In the genomic region with DNA sequence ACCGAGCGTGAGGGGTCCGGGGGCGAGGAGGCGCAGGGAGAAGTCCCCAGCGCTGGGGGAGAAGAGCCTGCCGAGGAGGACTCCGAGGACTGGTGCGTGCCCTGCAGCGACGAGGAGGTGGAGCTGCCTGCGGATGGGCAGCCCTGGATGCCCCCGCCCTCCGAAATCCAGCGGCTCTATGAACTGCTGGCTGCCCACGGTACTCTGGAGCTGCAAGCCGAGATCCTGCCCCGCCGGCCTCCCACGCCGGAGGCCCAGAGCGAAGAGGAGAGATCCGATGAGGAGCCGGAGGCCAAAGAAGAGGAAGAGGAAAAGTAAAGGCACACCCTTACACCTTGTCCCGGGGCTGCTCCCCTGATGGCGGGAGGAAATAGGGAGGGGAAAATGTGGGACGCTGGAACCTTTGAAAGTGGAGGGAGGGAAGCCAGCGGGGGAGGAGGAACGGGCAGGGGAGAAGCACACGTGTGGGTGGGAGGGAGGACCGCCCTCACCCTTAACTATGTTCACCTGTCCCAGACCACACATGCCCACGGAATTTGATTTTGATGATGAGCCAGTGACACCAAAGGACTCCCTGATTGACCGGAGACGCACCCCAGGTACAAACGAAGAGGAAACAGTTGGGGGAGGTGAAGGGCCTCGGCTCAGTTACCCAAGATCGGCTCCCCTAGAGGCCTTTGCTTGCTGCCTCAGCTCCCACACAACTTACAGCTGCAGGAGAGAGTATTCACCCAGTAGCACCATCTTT, we compare ENCODE assay signal across 8 cellular contexts. TPM values are rescaled to one million over a fixed set of nuclear protein-coding genes. Genes with fewer than 3 reads are reported as not detected.
DNase-seq lines count a peak whose midpoint lies in the region; ATAC-seq, FAIRE-seq and TF ChIP-seq lines count a peak whose summit lies in the region.

No MANE protein-coding gene starts in this region.

- H3K27ac ChIP-seq in CD8-positive, alpha-beta memory T cell (ENCODE audit: low read depth, low read length) = peak overlapping the region; percentile 89
- peak overlapping the region; percentile 75 for H3K27ac ChIP-seq in HUES64 (ENCODE audit: low read depth, low read length)
- H3K27ac ChIP-seq in SK-N-MC = peak overlapping the region; percentile 96
- peak overlapping the region; percentile 83 for H3K27ac ChIP-seq in iPS-20b (ENCODE audit: low read length)
- peak overlapping the region; percentile 80 to 96 for H3K27ac ChIP-seq in small intestine (ENCODE audit: low read depth in 1 of 2, low read length in 1 of 2)

- H3K9ac ChIP-seq in HUES64 (ENCODE audit: low read depth, low read length) (peak overlapping the region; percentile 78), SK-N-MC (ENCODE audit: insufficient read length) (peak overlapping the region; percentile 87), iPS-20b (ENCODE audit: low read depth, low read length) (peak overlapping the region; percentile 95)

- POLR2A ChIA-PET in CD8-positive, alpha-beta memory T cell (lab: Charles Lee) = interaction anchor here (0.8 to 2.7 kb wide), 9 partner anchors 9 to 115 kb away, joined by 3 to 59 read pairs (median 5); partner anchors contain the start of genes KIF22 and MAZ

- peaks cover 59% of the 10 kb centered on the region for H3K4me1 ChIP-seq in CD8-positive, alpha-beta memory T cell (ENCODE audit: insufficient read depth, low read length)
- H3K4me1 ChIP-seq in HUES64 (ENCODE audit: insufficient read depth, low read length) = peaks cover 18% of the 10 kb centered on the region; the same call in 1 of the 2 replicates
- H3K4me1 ChIP-seq in iPS-20b (ENCODE audit: insufficient read depth, low read length) = peaks cover 10% of the 10 kb centered on the region; the same call in 1 of the 2 replicates
- H3K4me1 ChIP-seq in small intestine (ENCODE audit: control insufficient read depth in 2 of 2, insufficient read depth in 1 of 2, low read depth in 1 of 2, low read length in 1 of 2) = peaks cover under 1 to 7% of the 10 kb centered on the region in 2 donors

- no peaks in the 10 kb centered on the region for H3K9me3 ChIP-seq in CD8-positive, alpha-beta memory T cell (ENCODE audit: low read length)
- no peaks in the 10 kb centered on the region for H3K9me3 ChIP-seq in HUES64 (ENCODE audit: insufficient read depth, low read depth, low read length)
- no peaks in the 10 kb centered on the region for H3K9me3 ChIP-seq in SK-N-MC (ENCODE audit: low read depth, low read length)
- no peaks in the 10 kb centered on the region for H3K9me3 ChIP-seq in iPS-20b (ENCODE audit: insufficient read depth, low read depth, low read length)
- no peaks in the 10 kb centered on the region for H3K9me3 ChIP-seq in small intestine (ENCODE audit: control insufficient read depth, low read depth)

- CTCF ChIA-PET in CD8-positive, alpha-beta memory T cell (lab: Charles Lee) = interaction anchor here (0.7 to 8.7 kb wide), 14 partner anchors 9 to 157 kb away, joined by 3 to 92 read pairs (median 8); partner anchors contain the start of genes KIF22, MAZ and TAOK2

- H3K4me3 ChIP-seq in CD8-positive, alpha-beta memory T cell (ENCODE audit: low read length) = peak overlapping the region; percentile 94
- H3K4me3 ChIP-seq in HUES64 (ENCODE audit: low read length) (peak overlapping the region; percentile 82), SK-N-MC (peak overlapping the region; percentile 91), astrocyte of the spinal cord (ENCODE audit: low read depth, low read length) (peak overlapping the region; percentile 81), iPS-20b (ENCODE audit: low read length) (peak overlapping the region; percentile 98), small intestine (ENCODE audit: low read depth in 1 of 2, low read length in 2 of 2) (peak overlapping the region; percentile 58 to 62)

- H3K4me3 Mint-ChIP-seq in CD8-positive, alpha-beta memory T cell = peak overlapping the region; percentile 89 to 99 (median 93)

- H3K4me1 Mint-ChIP-seq in CD8-positive, alpha-beta memory T cell = peaks cover 55 to 78% (median 64%) of the 10 kb centered on the region in 3 donors

- peak in 4 of 5 donors; percentile 33 to 69 (median 44) for DNase-seq in CD8-positive, alpha-beta memory T cell
- DNase-seq in SK-N-MC (ENCODE audit: low read depth, low spot score) (no peak), astrocyte of the spinal cord (ENCODE audit: low read depth, low spot score) (peak; percentile 64), small intestine (peak; percentile 78)
- no peak for DNase-seq in effector CD4-positive, alpha-beta T cell

- peak; percentile 20 for TF ChIP-seq CTCF in astrocyte of the spinal cord (IDR thresholded peaks at IDR 0.05; ENCODE audit: low read depth, low read length)

- WGBS in HUES64 = 2% methylated on average over 34 of the region's 37 CpGs
- WGBS in small intestine, 3 donors = 0 to 1% (median 1%) methylated on average over 36 to 37 of the region's 37 CpGs

- no peak for FAIRE-seq in small intestine (lab: Jason Lieb, UNC)

- H3K36me3 Mint-ChIP-seq in CD8-positive, alpha-beta memory T cell = peaks cover 0 to 40% (median 6%) of the 10 kb centered on the region in 3 donors

- H3K27me3 Mint-ChIP-seq in CD8-positive, alpha-beta memory T cell = peaks cover 0 to 2% of the 10 kb centered on the region in 2 donors

- in situ Hi-C loops in astrocyte of the spinal cord (cut with HindIII; ENCODE audit: low sequenced_read_pairs) = no loop called here

- H3K27me3 ChIP-seq in CD8-positive, alpha-beta memory T cell (ENCODE audit: insufficient read depth, low read length, poor library complexity, severe bottlenecking) = no peaks in the 10 kb centered on the region
- no peaks in the 10 kb centered on the region for H3K27me3 ChIP-seq in HUES64 (ENCODE audit: insufficient read depth, low read length)
- no peaks in the 10 kb centered on the region for H3K27me3 ChIP-seq in iPS-20b (ENCODE audit: insufficient read depth, low read length)
- no peaks in the 10 kb centered on the region for H3K27me3 ChIP-seq in small intestine (ENCODE audit: control insufficient read depth in 2 of 2, insufficient read depth in 2 of 2, low read length in 2 of 2)

- peaks cover 15% of the 10 kb centered on the region for H3K36me3 ChIP-seq in CD8-positive, alpha-beta memory T cell (ENCODE audit: insufficient read depth, low read length)
- peaks cover 33% of the 10 kb centered on the region for H3K36me3 ChIP-seq in HUES64 (ENCODE audit: insufficient read depth, low read length)
- peaks cover 28% of the 10 kb centered on the region for H3K36me3 ChIP-seq in SK-N-MC (ENCODE audit: insufficient read depth, low read length)
- peaks cover 33% of the 10 kb centered on the region for H3K36me3 ChIP-seq in iPS-20b (ENCODE audit: insufficient read depth, low read depth, low read length)
- peaks cover 0 to 2% of the 10 kb centered on the region in 2 donors for H3K36me3 ChIP-seq in small intestine (ENCODE audit: control insufficient read depth in 2 of 2, insufficient read depth in 2 of 2, low read length in 2 of 2)

- ATAC-seq in GM19397 (IDR thresholded peaks at IDR 0.05; ENCODE audit: unreplicated experiment) = peak; percentile 3

- peak overlapping the region; percentile 88 to 99 (median 97) for H3K27ac Mint-ChIP-seq in CD8-positive, alpha-beta memory T cell

- no peaks in the 10 kb centered on the region for H3K9me3 Mint-ChIP-seq in CD8-positive, alpha-beta memory T cell

RNA-seq across cellular contexts. Expression of gene PAGR1, which starts 0.9 kb away (rescaled TPM):
- 10 to 100 TPM; 41.9 to 44.3 TPM for total RNA-seq in CD8-positive, alpha-beta memory T cell
- polyA plus RNA-seq in CD8-positive, alpha-beta memory T cell = 53.1 TPM
- polyA plus RNA-seq in HUES64 (2013, experiment 1 of 2) = 52.5 TPM
- 49.5 TPM for polyA plus RNA-seq in HUES64 (2013, experiment 2 of 2)
- 10 to 100 TPM; 36.9 to 46.0 (median 45.9) TPM for polyA plus RNA-seq in small intestine

RNA-seq across cellular contexts. Expression of gene MVP, which starts 3.4 kb away (rescaled TPM):
- total RNA-seq in CD8-positive, alpha-beta memory T cell = 10 to 100 TPM; 54.5 to 55.4 TPM
- polyA plus RNA-seq in CD8-positive, alpha-beta memory T cell = 155 TPM
- 0.80 TPM for polyA plus RNA-seq in HUES64 (2013, experiment 1 of 2)
- 1.4 TPM for polyA plus RNA-seq in HUES64 (2013, experiment 2 of 2)
- polyA plus RNA-seq in small intestine = 100 to 1,000 TPM; 256 to 558 (median 328) TPM

RNA-seq across cellular contexts. Expression of gene PRRT2, which starts 4.9 kb away (rescaled TPM):
- 1 to 10 TPM; 1.2 to 1.3 TPM for total RNA-seq in CD8-positive, alpha-beta memory T cell
- 0.18 TPM for polyA plus RNA-seq in CD8-positive, alpha-beta memory T cell
- 10.2 TPM for polyA plus RNA-seq in HUES64 (2013, experiment 1 of 2)
- polyA plus RNA-seq in HUES64 (2013, experiment 2 of 2) = 12.9 TPM
- polyA plus RNA-seq in small intestine = 1 to 10 TPM in 1 of 3 donors, under 1 TPM in 1, not detected in 1; 0.27 to 2.7 TPM

RNA-seq across cellular contexts. Expression of gene MAZ, which starts 10.5 kb away (rescaled TPM):
- total RNA-seq in CD8-positive, alpha-beta memory T cell = 100 to 1,000 TPM; 455 to 478 TPM
- polyA plus RNA-seq in CD8-positive, alpha-beta memory T cell = 85.7 TPM
- 290 TPM for polyA plus RNA-seq in HUES64 (2013, experiment 1 of 2)
- polyA plus RNA-seq in HUES64 (2013, experiment 2 of 2) = 272 TPM
- polyA plus RNA-seq in small intestine = 100 to 1,000 TPM in 1 of 3 donors, 10 to 100 TPM in 2; 91.9 to 269 (median 96.2) TPM

RNA-seq across cellular contexts. Expression of gene KIF22, which starts 26.3 kb away (rescaled TPM):
- total RNA-seq in CD8-positive, alpha-beta memory T cell = 100 to 1,000 TPM; 118 to 131 TPM
- 61.2 TPM for polyA plus RNA-seq in CD8-positive, alpha-beta memory T cell
- polyA plus RNA-seq in HUES64 (2013, experiment 1 of 2) = 91.3 TPM
- polyA plus RNA-seq in HUES64 (2013, experiment 2 of 2) = 95.0 TPM
- 10 to 100 TPM; 17.0 to 61.7 (median 23.5) TPM for polyA plus RNA-seq in small intestine

Comparison
In these comparisons a context has a peak if more than half of its experiments do, and no peak if none do; other contexts are left out.
1. DNase-seq: peak in CD8-positive, alpha-beta memory T cell (4 of 5), astrocyte of the spinal cord (single experiment) and small intestine (single experiment); none in SK-N-MC (single experiment) and effector CD4-positive, alpha-beta T cell (single experiment).
2. Peak in every context shown above with its lines, with median percentiles within 50 percentile points of each other: H3K27ac ChIP-seq, H3K4me3 ChIP-seq and H3K9ac ChIP-seq.